In genomic region chr20:46746972-46747371, GRCh38 we compare ENCODE assay signal across 18 cellular contexts. TPM values are rescaled to one million over a fixed set of nuclear protein-coding genes. Genes with fewer than 3 reads are reported as not detected.
DNase-seq lines count a peak whose midpoint lies in the region; ATAC-seq, FAIRE-seq and TF ChIP-seq lines count a peak whose summit lies in the region.
"Had no signal": no experiment of that assay in that cellular context is flagged by ENCODE, and none has a peak within 500 bp of the region (broad histone marks: within the 10 kb centered on the region; RNA-seq: fewer than 3 reads in every experiment).

No MANE protein-coding gene starts in this region.

- H3K36me3 ChIP-seq in brain microvascular endothelial cell (replicated peaks) (no peaks in the 10 kb centered on the region), lower lobe of right lung (no peaks in the 10 kb centered on the region)
- H3K36me3 ChIP-seq: heart right ventricle had no signal

- no peaks in the 10 kb centered on the region for H3K4me1 ChIP-seq in lower lobe of right lung
- H3K4me1 ChIP-seq: heart right ventricle had no signal

- no peak overlapping the region for H3K4me3 ChIP-seq in brain microvascular endothelial cell (ENCODE audit: low read depth, low read length)
- no peak overlapping the region for H3K4me3 ChIP-seq in lower lobe of right lung
- H3K4me3 ChIP-seq: heart right ventricle had no signal

- intact Hi-C loops in lower lobe of right lung (cut with DNase I) = no loop called here

- in situ Hi-C loops in brain microvascular endothelial cell (cut with HindIII; ENCODE audit: low pct_ligation_motif_present, low sequenced_read_pairs) = no loop called here

- DNase-seq in AG08395 (ENCODE audit: low spot score) = peak; percentile 78
- peak; percentile 57 for DNase-seq in HS-27A (ENCODE audit: low read depth)
- DNase-seq in brain microvascular endothelial cell = peak; percentile 3
- no peak for DNase-seq in lower lobe of right lung
- DNase-seq in SKM-1 treated with dmso at 0.1 percent for 144 hours (lab: John Stamatoyannopoulos, UW; ENCODE audit: unreplicated experiment) = no peak
- no peak for DNase-seq in D721Med (ENCODE audit: insufficient read length, low spot score)
- no peak for DNase-seq in stimulated activated CD4-positive, alpha-beta T cell treated with anti-CD3 and anti-CD28 coated beads, Interleukin-15, amount 100 ng/mL, for 24 hours
- DNase-seq: activated CD4-positive, alpha-beta memory T cell treated with anti-CD3 and anti-CD28 coated beads for 36 hours; GDM1; H7; heart right ventricle; NCI-H1092; NCI-H446 treated with DMSO at 0.1 percent for 48 hours; nucleus accumbens; RPMI8226 had no signal

- FAIRE-seq in D721Med (lab: Jason Lieb, UNC) = no peak
- FAIRE-seq: GM18507 had no signal

- H3K9me3 ChIP-seq in lower lobe of right lung = no peaks in the 10 kb centered on the region
- H3K9me3 ChIP-seq: heart right ventricle had no signal

- ATAC-seq in lower lobe of right lung = peak; percentile 64 to 68
- ATAC-seq in GM19395 (IDR thresholded peaks at IDR 0.05; ENCODE audit: unreplicated experiment) = no peak

- TF ChIP-seq CTCF in brain microvascular endothelial cell (IDR thresholded peaks at IDR 0.05; ENCODE audit: low read depth, low read length, missing control alignments) (no peak), lower lobe of right lung (IDR thresholded peaks at IDR 0.05) (no peak), D721Med (IDR thresholded peaks at IDR 0.05; ENCODE audit: insufficient read depth, missing control alignments) (no peak)

- peaks cover 10% of the 10 kb centered on the region for H3K27me3 ChIP-seq in brain microvascular endothelial cell (replicated peaks)
- H3K27me3 ChIP-seq in lower lobe of right lung (ENCODE audit: low read depth) = peaks cover 9% of the 10 kb centered on the region

- H3K27ac ChIP-seq in brain microvascular endothelial cell (no peak overlapping the region), lower lobe of right lung (no peak overlapping the region)
- H3K27ac ChIP-seq: heart right ventricle had no signal

RNA-seq across cellular contexts. Expression of gene SLC2A10, which starts 37.5 kb away (rescaled TPM):
- total RNA-seq in lower lobe of right lung = 11.5 TPM
- total RNA-seq: activated CD4-positive, alpha-beta memory T cell treated with anti-CD3 and anti-CD28 coated beads for 36 hours; activated T-helper 2 cell treated with anti-CD3 and anti-CD28 coated beads, Interferon-gamma antibody, Interleukin-2, Interleukin-4, amounts not matched to agents 10 μg/mL and 5 μg/mL and 100 μg/mL, durations not matched to agents 14 hours and 24 hours and 36 hours had no signal

RNA-seq across cellular contexts. Expression of gene TP53RK, which starts 57.7 kb away (rescaled TPM):
- 11.9 TPM for total RNA-seq in lower lobe of right lung

Comparison
In these comparisons a context has a peak if more than half of its experiments do, and no peak if none do; other contexts are left out.
1. DNase-seq: peak in AG08395 (single experiment), HS-27A (single experiment) and brain microvascular endothelial cell (single experiment); none in lower lobe of right lung (single experiment), SKM-1 treated with dmso at 0.1 percent for 144 hours (single experiment), D721Med (single experiment) and stimulated activated CD4-positive, alpha-beta T cell treated with anti-CD3 and anti-CD28 coated beads, Interleukin-15, amount 100 ng/mL, for 24 hours (single experiment).